In genomic region chr9:132669329-132669635, GRCh38 we compare ENCODE assay signal across 1 cellular context.
TF ChIP-seq lines count a peak whose summit lies in the region.

No MANE protein-coding gene starts in this region.

TF ChIP-seq in endothelial cell of umbilical vein, 7 proteins besides CTCF, POLR2A, EP300 and RAD21 (continued from another document):
- TF ChIP-seq GATA2 (IDR thresholded peaks at IDR 0.05; ENCODE audit: insufficient read depth, insufficient read length, low read depth, low read length) (no peak), EZH2 (IDR thresholded peaks at IDR 0.05; ENCODE audit: borderline replicate concordance, low read depth, low read length, severe bottlenecking) (no peak), MAX (IDR thresholded peaks at IDR 0.05; ENCODE audit: insufficient read depth, insufficient read length) (no peak)
TF ChIP-seq in endothelial cell of umbilical vein: peak in this region for 0.
